ENCODE assay signal across 8 cellular contexts in the genomic region with DNA sequence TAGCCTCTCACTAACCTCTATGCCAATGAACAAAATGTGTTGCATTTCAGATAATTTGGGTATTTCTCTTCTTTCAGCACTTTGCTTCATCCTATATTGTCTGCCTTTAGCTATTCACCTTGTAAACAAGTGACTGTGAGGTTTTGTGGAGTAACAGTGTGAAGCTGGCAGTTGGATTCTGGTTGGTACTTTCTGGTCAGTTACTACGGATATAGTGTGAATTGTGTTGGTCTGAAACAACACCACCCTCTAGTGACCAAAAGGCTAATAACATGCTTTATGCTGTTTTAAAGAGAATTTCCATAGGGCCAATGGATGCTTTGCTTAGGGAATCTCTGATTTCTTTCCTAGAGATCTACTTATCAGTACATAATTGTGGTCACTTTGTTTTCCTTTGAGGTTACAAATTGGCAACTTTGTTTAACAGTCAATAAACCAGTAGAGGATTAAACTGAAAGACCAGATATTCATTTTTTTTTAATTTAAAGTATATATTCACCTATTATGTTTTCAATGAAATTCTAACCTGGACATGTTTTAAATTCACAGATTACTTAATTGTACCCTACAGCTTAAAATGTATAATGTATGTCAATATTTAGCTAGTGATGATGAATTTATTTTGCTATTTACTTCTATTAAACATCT. TPM values are rescaled to one million over a fixed set of nuclear protein-coding genes. Genes with fewer than 3 reads are reported as not detected.
DNase-seq lines count a peak whose midpoint lies in the region; ATAC-seq, FAIRE-seq and TF ChIP-seq lines count a peak whose summit lies in the region.

No MANE protein-coding gene starts in this region.

- ATAC-seq in GM18907 (IDR thresholded peaks at IDR 0.05; ENCODE audit: unreplicated experiment) = peak; percentile 72
- ATAC-seq in HG03095 (IDR thresholded peaks at IDR 0.05; ENCODE audit: unreplicated experiment) = peak; percentile 49

- no peaks in the 10 kb centered on the region for H3K36me3 Mint-ChIP-seq in osteocyte (ENCODE audit: unreplicated experiment)
- no peaks in the 10 kb centered on the region for H3K36me3 Mint-ChIP-seq in activated T-helper 2 cell treated with anti-CD3 and anti-CD28 coated beads, Interferon-gamma antibody, Interleukin-2, Interleukin-4, amounts not matched to agents 10 μg/mL and 5 μg/mL and 100 μg/mL, durations not matched to agents 14 hours and 24 hours and 36 hours (ENCODE audit: low read depth)

- peak; percentile 84 for FAIRE-seq in TTC549 (lab: Jason Lieb, UNC)

- H3K4me3 Mint-ChIP-seq in osteocyte (ENCODE audit: unreplicated experiment) = no peak overlapping the region
- H3K4me3 Mint-ChIP-seq in activated T-helper 2 cell treated with anti-CD3 and anti-CD28 coated beads, Interferon-gamma antibody, Interleukin-2, Interleukin-4, amounts not matched to agents 10 μg/mL and 5 μg/mL and 100 μg/mL, durations not matched to agents 14 hours and 24 hours and 36 hours (ENCODE audit: low read depth) = no peak overlapping the region

- H3K4me1 Mint-ChIP-seq in osteocyte (ENCODE audit: unreplicated experiment) = peaks cover 8% of the 10 kb centered on the region
- peaks cover 18% of the 10 kb centered on the region for H3K4me1 Mint-ChIP-seq in activated T-helper 2 cell treated with anti-CD3 and anti-CD28 coated beads, Interferon-gamma antibody, Interleukin-2, Interleukin-4, amounts not matched to agents 10 μg/mL and 5 μg/mL and 100 μg/mL, durations not matched to agents 14 hours and 24 hours and 36 hours (ENCODE audit: low read depth)

- no peak overlapping the region for H3K27ac Mint-ChIP-seq in osteocyte (ENCODE audit: unreplicated experiment)
- H3K27ac Mint-ChIP-seq in activated T-helper 2 cell treated with anti-CD3 and anti-CD28 coated beads, Interferon-gamma antibody, Interleukin-2, Interleukin-4, amounts not matched to agents 10 μg/mL and 5 μg/mL and 100 μg/mL, durations not matched to agents 14 hours and 24 hours and 36 hours = no peak overlapping the region

- H3K9me3 Mint-ChIP-seq in osteocyte (ENCODE audit: unreplicated experiment) = no peaks in the 10 kb centered on the region
- H3K9me3 Mint-ChIP-seq in activated T-helper 2 cell treated with anti-CD3 and anti-CD28 coated beads, Interferon-gamma antibody, Interleukin-2, Interleukin-4, amounts not matched to agents 10 μg/mL and 5 μg/mL and 100 μg/mL, durations not matched to agents 14 hours and 24 hours and 36 hours = no peaks in the 10 kb centered on the region

- peaks cover 35% of the 10 kb centered on the region for H3K27me3 Mint-ChIP-seq in osteocyte (ENCODE audit: unreplicated experiment)
- peaks cover 44% of the 10 kb centered on the region for H3K27me3 Mint-ChIP-seq in activated T-helper 2 cell treated with anti-CD3 and anti-CD28 coated beads, Interferon-gamma antibody, Interleukin-2, Interleukin-4, amounts not matched to agents 10 μg/mL and 5 μg/mL and 100 μg/mL, durations not matched to agents 14 hours and 24 hours and 36 hours (ENCODE audit: low read depth)

- DNase-seq in CMK (ENCODE audit: low read depth) (peak; percentile 63), NCI-H2029 treated with DMSO at 0.1 percent for 48 hours (lab: John Stamatoyannopoulos, UW) (peak; percentile 83), foreskin melanocyte (peak; percentile 68), osteocyte (ENCODE audit: extremely low spot score, unreplicated experiment) (no peak)
- DNase-seq in activated T-helper 2 cell treated with anti-CD3 and anti-CD28 coated beads, Interferon-gamma antibody, Interleukin-2, Interleukin-4, amounts not matched to agents 10 μg/mL and 5 μg/mL and 100 μg/mL, durations not matched to agents 14 hours and 24 hours and 36 hours (ENCODE audit: low spot score) = no peak

- TF ChIP-seq CTCF in osteocyte (IDR thresholded peaks at IDR 0.05) = peak; percentile 76

- intact Hi-C loops in activated T-helper 2 cell treated with anti-CD3 and anti-CD28 coated beads, Interferon-gamma antibody, Interleukin-2, Interleukin-4, amounts not matched to agents 10 μg/mL and 5 μg/mL and 100 μg/mL, durations not matched to agents 14 hours and 24 hours and 36 hours (cut with micrococcal nuclease) = loop anchor here (1.0 to 10.0 kb wide), 4 partner anchors 135 to 522 kb away; no protein-coding TSS in a partner anchor

RNA-seq across cellular contexts. Expression of gene PTGER3, which starts 2.5 kb away (rescaled TPM):
- not detected in 2 replicates for total RNA-seq in osteocyte
- total RNA-seq in activated T-helper 2 cell treated with anti-CD3 and anti-CD28 coated beads, Interferon-gamma antibody, Interleukin-2, Interleukin-4, amounts not matched to agents 10 μg/mL and 5 μg/mL and 100 μg/mL, durations not matched to agents 14 hours and 24 hours and 36 hours = 0.43 and 0.44 TPM in 2 replicates

RNA-seq across cellular contexts. Expression of gene ZRANB2, which starts 30.8 kb away (rescaled TPM):
- 78.1 and 84.3 TPM in 2 replicates for total RNA-seq in osteocyte
- 131 and 135 TPM in 2 replicates for total RNA-seq in activated T-helper 2 cell treated with anti-CD3 and anti-CD28 coated beads, Interferon-gamma antibody, Interleukin-2, Interleukin-4, amounts not matched to agents 10 μg/mL and 5 μg/mL and 100 μg/mL, durations not matched to agents 14 hours and 24 hours and 36 hours

Comparison
In these comparisons a context has a peak if more than half of its experiments do, and no peak if none do; other contexts are left out.
1. DNase-seq: peak in CMK (single experiment), NCI-H2029 treated with DMSO at 0.1 percent for 48 hours (single experiment) and foreskin melanocyte (single experiment); none in osteocyte (single experiment) and activated T-helper 2 cell treated with anti-CD3 and anti-CD28 coated beads, Interferon-gamma antibody, Interleukin-2, Interleukin-4, amounts not matched to agents 10 μg/mL and 5 μg/mL and 100 μg/mL, durations not matched to agents 14 hours and 24 hours and 36 hours (single experiment).